17 cellular contexts compared by ENCODE assay signal in genomic region chr1:2540816-2541492, GRCh38. TPM values are rescaled to one million over a fixed set of nuclear protein-coding genes. Genes with fewer than 3 reads are reported as not detected.
DNase-seq lines count a peak whose midpoint lies in the region; TF ChIP-seq lines count a peak whose summit lies in the region.
"Had no signal": no experiment of that assay in that cellular context is flagged by ENCODE, and none has a peak within 500 bp of the region (broad histone marks: within the 10 kb centered on the region; RNA-seq: fewer than 3 reads in every experiment).

No MANE protein-coding gene starts in this region.

- H3K9me3 Mint-ChIP-seq in glutamatergic neuron (ENCODE audit: unreplicated experiment) (peaks cover 2% of the 10 kb centered on the region), chondrocyte (ENCODE audit: low read depth) (no peaks in the 10 kb centered on the region)

- H3K27me3 Mint-ChIP-seq in glutamatergic neuron (ENCODE audit: unreplicated experiment) (peaks cover 7% of the 10 kb centered on the region), chondrocyte (ENCODE audit: low read depth) (peaks cover 4% of the 10 kb centered on the region)

- H3K27ac Mint-ChIP-seq in glutamatergic neuron (ENCODE audit: unreplicated experiment), result no peak overlapping the region
- no peak overlapping the region for H3K27ac Mint-ChIP-seq in chondrocyte (ENCODE audit: unreplicated experiment)

- H3K4me3 Mint-ChIP-seq in glutamatergic neuron (ENCODE audit: unreplicated experiment), result no peak overlapping the region
- H3K4me3 Mint-ChIP-seq in chondrocyte (ENCODE audit: unreplicated experiment), result no peak overlapping the region

- peak; percentile 39 for DNase-seq in stimulated activated CD4-positive, alpha-beta T cell treated with anti-CD3 and anti-CD28 coated beads, Interleukin-15, amount 100 ng/mL, for 24 hours
- DNase-seq in stimulated activated CD4-positive, alpha-beta T cell treated with anti-CD3 and anti-CD28 coated beads, Interleukin-2, amount 100 ng/mL, for 48 hours, result no peak
- DNase-seq in NCI-H82 treated with DMSO at 0.1 percent for 48 hours (lab: John Stamatoyannopoulos, UW; ENCODE audit: unreplicated experiment), result peak; percentile 57
- peak; percentile 59 for DNase-seq in glutamatergic neuron
- DNase-seq in NCI-H2081 treated with DMSO at 0.1 percent for 48 hours (lab: John Stamatoyannopoulos, UW), result no peak
- DNase-seq in activated naive CD4-positive, alpha-beta T cell treated with Interleukin-2 at 50 U/mL for 16 hours, result no peak
- DNase-seq in chondrocyte (ENCODE audit: low spot score), result no peak
- no peak for DNase-seq in stimulated activated naive CD4-positive, alpha-beta T cell (lab: John Stamatoyannopoulos, UW)
- DNase-seq: activated CD4-positive, alpha-beta T cell treated with anti-CD3 and anti-CD28 coated beads, Interleukin-2, amount 50 U/mL, for 1 hour; effector CD8-positive, alpha-beta T cell; sigmoid colon; testis had no signal

- TF ChIP-seq CTCF in glutamatergic neuron (IDR thresholded peaks at IDR 0.05; ENCODE audit: partially characterized antibody, unreplicated experiment), result no peak
- TF ChIP-seq CTCF in chondrocyte (IDR thresholded peaks at IDR 0.05), result no peak

- H3K4me1 Mint-ChIP-seq in glutamatergic neuron (ENCODE audit: low read depth, unreplicated experiment) (peaks cover 8% of the 10 kb centered on the region), chondrocyte (ENCODE audit: low read depth) (no peaks in the 10 kb centered on the region)

- no peaks in the 10 kb centered on the region for H3K36me3 Mint-ChIP-seq in glutamatergic neuron (ENCODE audit: unreplicated experiment)
- H3K36me3 Mint-ChIP-seq in chondrocyte (ENCODE audit: low read depth), result no peaks in the 10 kb centered on the region

RNA-seq across cellular contexts. Expression of gene HES5, which starts 10.9 kb away (rescaled TPM):
- total RNA-seq in glutamatergic neuron (ENCODE audit: unreplicated experiment) (21.2 TPM), chondrocyte (not detected in 3 replicates)
- total RNA-seq: cardiac muscle cell, fibroblast of lung, HT1080, osteoblast, SJSA1 had no signal

RNA-seq across cellular contexts. Expression of gene PANK4, which starts 14.6 kb away (rescaled TPM):
- total RNA-seq in glutamatergic neuron (ENCODE audit: unreplicated experiment), result 58.5 TPM
- total RNA-seq in chondrocyte, result 19.6 to 32.6 TPM (median 20.5 TPM) in 3 replicates

RNA-seq across cellular contexts. Expression of gene TNFRSF14, which starts 15.2 kb away (rescaled TPM):
- total RNA-seq in glutamatergic neuron (ENCODE audit: unreplicated experiment) (1.2 TPM), chondrocyte (0.95 to 2.5 TPM (median 1.1 TPM) in 3 replicates)

RNA-seq across cellular contexts. Expression of gene PRXL2B, which starts 45.6 kb away (rescaled TPM):
- total RNA-seq in glutamatergic neuron (ENCODE audit: unreplicated experiment) (46.1 TPM), chondrocyte (20.4 to 25.6 TPM (median 22.4 TPM) in 3 replicates)

Comparison
In these comparisons a context has a peak if more than half of its experiments do, and no peak if none do; other contexts are left out.
1. DNase-seq: peak in stimulated activated CD4-positive, alpha-beta T cell treated with anti-CD3 and anti-CD28 coated beads, Interleukin-15, amount 100 ng/mL, for 24 hours (single experiment), NCI-H82 treated with DMSO at 0.1 percent for 48 hours (single experiment) and glutamatergic neuron (single experiment); none in stimulated activated CD4-positive, alpha-beta T cell treated with anti-CD3 and anti-CD28 coated beads, Interleukin-2, amount 100 ng/mL, for 48 hours (0 of 2), NCI-H2081 treated with DMSO at 0.1 percent for 48 hours (single experiment), activated naive CD4-positive, alpha-beta T cell treated with Interleukin-2 at 50 U/mL for 16 hours (single experiment), chondrocyte (single experiment) and stimulated activated naive CD4-positive, alpha-beta T cell (0 of 6).
2. RNA of gene HES5, which starts 10.9 kb away (total RNA-seq): 21.2 TPM in glutamatergic neuron (single experiment); not detected in chondrocyte; every median in the first group is over 10 times any median in the second.